In genomic region chr9:121622842-121623203, GRCh38 we compare ENCODE assay signal across 21 cellular contexts. TPM values are rescaled to one million over a fixed set of nuclear protein-coding genes. Genes with fewer than 3 reads are reported as not detected.
DNase-seq lines count a peak whose midpoint lies in the region; ATAC-seq and TF ChIP-seq lines count a peak whose summit lies in the region.
"Had no signal": no experiment of that assay in that cellular context is flagged by ENCODE, and none has a peak within 500 bp of the region (broad histone marks: within the 10 kb centered on the region; RNA-seq: fewer than 3 reads in every experiment).

No MANE protein-coding gene starts in this region.

- peaks cover 24% of the 10 kb centered on the region for H3K4me1 Mint-ChIP-seq in progenitor cell of endocrine pancreas (ENCODE audit: low read depth)
- H3K4me1 Mint-ChIP-seq in activated naive CD8-positive, alpha-beta T cell treated with anti-CD3 and anti-CD28 coated beads, Interleukin-2, amount 50 U/mL, for 24 hours: no peaks in the 10 kb centered on the region

- no peaks in the 10 kb centered on the region for H3K9me2 ChIP-seq in GM23248 (ENCODE audit: insufficient read depth)

- H2AFZ ChIP-seq in GM23248: 0 out of 2 replicates have a peak overlapping the region, but pooled peaks have one; percentile 85
- H2AFZ ChIP-seq: PC-9 had no signal

- ATAC-seq in activated naive CD8-positive, alpha-beta T cell treated with anti-CD3 and anti-CD28 coated beads, Interleukin-2, amount 50 U/mL, for 24 hours: no peak
- ATAC-seq in GM19455 (IDR thresholded peaks at IDR 0.05; ENCODE audit: unreplicated experiment) (no peak), HG03354 (IDR thresholded peaks at IDR 0.05; ENCODE audit: poor library complexity, severe bottlenecking, unreplicated experiment) (no peak)
- ATAC-seq: activated CD4-positive, CD25-positive, alpha-beta regulatory T cell treated with anti-CD3 and anti-CD28 coated beads, Interleukin-2, amount 50 U/mL, for 24 hours; activated T-cell treated with anti-CD3 and anti-CD28 coated beads, Interleukin-2, amount 50 U/mL, for 72 hours; naive thymus-derived CD8-positive, alpha-beta T cell had no signal

- DNase-seq in AG08395 (ENCODE audit: low spot score) (peak; percentile 26), GM23248 (peak; percentile 27), fibroblast of gingiva (ENCODE audit: low read depth) (peak; percentile 83), progenitor cell of endocrine pancreas (ENCODE audit: low spot score, unreplicated experiment) (no peak), Peyer's patch (no peak)
- no peak for DNase-seq in activated naive CD8-positive, alpha-beta T cell treated with anti-CD3 and anti-CD28 coated beads, Interleukin-2, amount 50 U/mL, for 24 hours
- DNase-seq: activated T-cell treated with anti-CD3 and anti-CD28 coated beads, Interleukin-2, amount 50 U/mL, for 72 hours; cortex of kidney; mesendoderm; naive thymus-derived CD8-positive, alpha-beta T cell; NCI-H1436 treated with DMSO at 0.1 percent for 48 hours; NCI-H2171 treated with DMSO at 0.1 percent for 48 hours; PC-9; stimulated activated CD4-positive, alpha-beta T cell treated with anti-CD3 and anti-CD28 coated beads, Interleukin-12 subunit alpha, Interleukin-12 subunit beta, amount 100 ng/mL, for 4 hours had no signal

- H3K27me3 ChIP-seq in GM23248 (replicated peaks; ENCODE audit: insufficient read depth) (no peaks in the 10 kb centered on the region), Peyer's patch (no peaks in the 10 kb centered on the region)

- H3K36me3 Mint-ChIP-seq in progenitor cell of endocrine pancreas (ENCODE audit: insufficient read depth): no peaks in the 10 kb centered on the region
- H3K36me3 Mint-ChIP-seq in activated naive CD8-positive, alpha-beta T cell treated with anti-CD3 and anti-CD28 coated beads, Interleukin-2, amount 50 U/mL, for 24 hours (ENCODE audit: low read depth): no peaks in the 10 kb centered on the region
- H3K36me3 Mint-ChIP-seq: activated naive CD8-positive, alpha-beta T cell; brain; naive thymus-derived CD8-positive, alpha-beta T cell had no signal

- in situ Hi-C loops in GM23248 (cut with MboI): no loop called here

- H3K4me3 ChIP-seq in GM23248: no peak overlapping the region
- H3K4me3 ChIP-seq in Peyer's patch: no peak overlapping the region
- H3K4me3 ChIP-seq: PC-9, prostate gland had no signal

- H4K20me1 ChIP-seq in GM23248 (ENCODE audit: insufficient read depth): no peaks in the 10 kb centered on the region

- H3K9ac ChIP-seq in GM23248: no peak overlapping the region

- no peaks in the 10 kb centered on the region for H3K9me3 Mint-ChIP-seq in progenitor cell of endocrine pancreas (ENCODE audit: low read depth)
- no peaks in the 10 kb centered on the region for H3K9me3 Mint-ChIP-seq in activated naive CD8-positive, alpha-beta T cell treated with anti-CD3 and anti-CD28 coated beads, Interleukin-2, amount 50 U/mL, for 24 hours
- H3K9me3 Mint-ChIP-seq: activated T-cell treated with anti-CD3 and anti-CD28 coated beads, Interleukin-2, amount 50 U/mL, for 72 hours; naive thymus-derived CD8-positive, alpha-beta T cell; T-helper 2 cell treated with Interferon-gamma antibody and Interleukin-4, amounts not matched to agents 5 μg/mL and 100 μg/mL, for 36 hours had no signal

- H3K27me3 Mint-ChIP-seq in progenitor cell of endocrine pancreas: no peaks in the 10 kb centered on the region
- H3K27me3 Mint-ChIP-seq in activated naive CD8-positive, alpha-beta T cell treated with anti-CD3 and anti-CD28 coated beads, Interleukin-2, amount 50 U/mL, for 24 hours: peaks cover 5% of the 10 kb centered on the region
- H3K27me3 Mint-ChIP-seq: activated naive CD8-positive, alpha-beta T cell had no signal

- H3K79me2 ChIP-seq in GM23248 (ENCODE audit: insufficient read depth): no peaks in the 10 kb centered on the region

- H3K27ac Mint-ChIP-seq in progenitor cell of endocrine pancreas: peak overlapping the region; percentile 56
- H3K27ac Mint-ChIP-seq in activated naive CD8-positive, alpha-beta T cell treated with anti-CD3 and anti-CD28 coated beads, Interleukin-2, amount 50 U/mL, for 24 hours: no peak overlapping the region
- H3K27ac Mint-ChIP-seq: activated naive CD8-positive, alpha-beta T cell; activated T-cell treated with anti-CD3 and anti-CD28 coated beads, Interleukin-2, amount 50 U/mL, for 72 hours; naive thymus-derived CD8-positive, alpha-beta T cell; T-helper 2 cell treated with Interferon-gamma antibody and Interleukin-4, amounts not matched to agents 5 μg/mL and 100 μg/mL, for 36 hours had no signal

- H3K4me2 ChIP-seq in GM23248 (ENCODE audit: unreplicated experiment): peak overlapping the region; percentile 26
- H3K4me2 ChIP-seq: PC-9 had no signal

- TF ChIP-seq POLR2A in Peyer's patch (IDR thresholded peaks at IDR 0.05): no peak

- no peaks in the 10 kb centered on the region for H3K36me3 ChIP-seq in GM23248 (ENCODE audit: low read depth)
- no peaks in the 10 kb centered on the region for H3K36me3 ChIP-seq in Peyer's patch
- H3K36me3 ChIP-seq: prostate gland had no signal

- H3K4me3 Mint-ChIP-seq in progenitor cell of endocrine pancreas (ENCODE audit: low read depth): no peak overlapping the region
- no peak overlapping the region for H3K4me3 Mint-ChIP-seq in activated naive CD8-positive, alpha-beta T cell treated with anti-CD3 and anti-CD28 coated beads, Interleukin-2, amount 50 U/mL, for 24 hours
- H3K4me3 Mint-ChIP-seq: activated naive CD8-positive, alpha-beta T cell; activated T-cell treated with anti-CD3 and anti-CD28 coated beads, Interleukin-2, amount 50 U/mL, for 72 hours; brain; naive thymus-derived CD8-positive, alpha-beta T cell; T-helper 2 cell treated with Interferon-gamma antibody and Interleukin-4, amounts not matched to agents 5 μg/mL and 100 μg/mL, for 36 hours had no signal

- no peaks in the 10 kb centered on the region for H3K4me1 ChIP-seq in GM23248 (ENCODE audit: insufficient read depth)
- no peaks in the 10 kb centered on the region for H3K4me1 ChIP-seq in Peyer's patch
- H3K4me1 ChIP-seq: prostate gland had no signal

- 87 to 88% methylated on average over 6 of the region's 6 CpGs for WGBS in GM23248 (ENCODE audit: low coverage in 1 of 2, low lambda C conversion rate in 2 of 2, missing lambda C conversion rate in 2 of 2), 2 experiments

- H3K27ac ChIP-seq in GM23248 (no peak overlapping the region), Peyer's patch (no peak overlapping the region)
- H3K27ac ChIP-seq: PC-9, prostate gland had no signal

- TF ChIP-seq CTCF in progenitor cell of endocrine pancreas (IDR thresholded peaks at IDR 0.05; ENCODE audit: unreplicated experiment): no peak
- TF ChIP-seq CTCF in Peyer's patch (IDR thresholded peaks at IDR 0.05): no peak

- no peaks in the 10 kb centered on the region for H3K9me3 ChIP-seq in GM23248 (ENCODE audit: low read depth)
- no peaks in the 10 kb centered on the region for H3K9me3 ChIP-seq in Peyer's patch
- H3K9me3 ChIP-seq: prostate gland had no signal

- no peaks in the 10 kb centered on the region for H3F3A ChIP-seq in GM23248 (ENCODE audit: insufficient read depth)

RNA-seq across cellular contexts. Expression of gene DAB2IP, which starts 28.6 kb away (rescaled TPM):
- total RNA-seq in GM23248 (2014; rRNA removed; shearing (Covaris generic)): 9.5 and 19.7 TPM in 2 replicates
- 2.1 and 2.6 TPM in 2 replicates for polyA plus RNA-seq in GM23248 (2016; fragmentation: Nextera tagmentation; extraction: Ambion mirVana)
- total RNA-seq in progenitor cell of endocrine pancreas (63.2 and 67.8 TPM in 2 replicates), Peyer's patch (10 to 100 TPM; 55.2 to 76.0 (median 60.5) TPM)
- total RNA-seq: naive thymus-derived CD8-positive, alpha-beta T cell had no signal
- polyA plus RNA-seq: naive thymus-derived CD8-positive, alpha-beta T cell had no signal

Comparison
In these comparisons a context has a peak if more than half of its experiments do, and no peak if none do; other contexts are left out.
1. DNase-seq: peak in AG08395 (single experiment), GM23248 (single experiment) and fibroblast of gingiva (single experiment); none in progenitor cell of endocrine pancreas (single experiment), activated naive CD8-positive, alpha-beta T cell treated with anti-CD3 and anti-CD28 coated beads, Interleukin-2, amount 50 U/mL, for 24 hours (single experiment) and Peyer's patch (0 of 3).